8 cellular contexts compared by ENCODE assay signal in genomic region chr20:6007094-6007528, GRCh38. TPM values are rescaled to one million over a fixed set of nuclear protein-coding genes. Genes with fewer than 3 reads are reported as not detected.
A peak's percentile ranks its signal among the peaks of the same experiment; 100 is the strongest.
DNase-seq lines count a peak whose midpoint lies in the region; ATAC-seq and TF ChIP-seq lines count a peak whose summit lies in the region.

No MANE protein-coding gene starts in this region.

- intact Hi-C loops in activated CD4-positive, alpha-beta memory T cell treated with anti-CD3 and anti-CD28 coated beads for 36 hours (cut with micrococcal nuclease), result no loop called here
- intact Hi-C loops in testis (cut with DNase I; ENCODE audit: low total_unique reads), result no loop called here

- DNase-seq in T-helper 2 cell treated with Interferon-gamma antibody and Interleukin-4, amounts not matched to agents 5 μg/mL and 100 μg/mL, for 36 hours (ENCODE audit: low spot score), result no peak
- DNase-seq in T-helper 2 cell (no peak), testis (no peak), NCI-H2196 (lab: John Stamatoyannopoulos, UW; ENCODE audit: unreplicated experiment) (no peak), hippocampal formation (lab: John Stamatoyannopoulos, UW) (no peak)
- DNase-seq in activated CD4-positive, alpha-beta memory T cell treated with anti-CD3 and anti-CD28 coated beads for 36 hours, result peak; percentile 11

- peak overlapping the region; percentile 97 for H3K4me3 Mint-ChIP-seq in T-helper 2 cell treated with Interferon-gamma antibody and Interleukin-4, amounts not matched to agents 5 μg/mL and 100 μg/mL, for 36 hours
- H3K4me3 Mint-ChIP-seq in activated CD4-positive, alpha-beta memory T cell treated with anti-CD3 and anti-CD28 coated beads for 36 hours, result peak overlapping the region; percentile 97

- TF ChIP-seq CTCF in testis (IDR thresholded peaks at IDR 0.05), result no peak

- H3K27ac ChIP-seq in iPS-20b (ENCODE audit: low read length) (no peak overlapping the region), testis (peak overlapping the region in 1 of 2 donors; percentile 82)

- POLR2A ChIA-PET in activated CD4-positive, alpha-beta memory T cell treated with anti-CD3 and anti-CD28 coated beads for 36 hours (lab: Charles Lee), result no interaction called here

- H3K4me1 Mint-ChIP-seq in T-helper 2 cell treated with Interferon-gamma antibody and Interleukin-4, amounts not matched to agents 5 μg/mL and 100 μg/mL, for 36 hours (ENCODE audit: low read depth), result peaks cover 28% of the 10 kb centered on the region
- peaks cover 38% of the 10 kb centered on the region for H3K4me1 Mint-ChIP-seq in activated CD4-positive, alpha-beta memory T cell treated with anti-CD3 and anti-CD28 coated beads for 36 hours (ENCODE audit: low read depth)

- H3K9me3 ChIP-seq in iPS-20b (ENCODE audit: insufficient read depth, low read depth, low read length), result no peaks in the 10 kb centered on the region
- H3K9me3 ChIP-seq in testis, result no peaks in the 10 kb centered on the region

- H3K36me3 ChIP-seq in iPS-20b (ENCODE audit: insufficient read depth, low read depth, low read length) (peaks cover 26% of the 10 kb centered on the region), testis (ENCODE audit: low read depth, missing control alignments) (no peaks in the 10 kb centered on the region)

- H3K4me1 ChIP-seq in iPS-20b (ENCODE audit: insufficient read depth, low read length), result peaks cover 6% of the 10 kb centered on the region; the same call in 1 of the 2 replicates
- peaks cover 19% of the 10 kb centered on the region for H3K4me1 ChIP-seq in testis

- H3K36me3 Mint-ChIP-seq in T-helper 2 cell treated with Interferon-gamma antibody and Interleukin-4, amounts not matched to agents 5 μg/mL and 100 μg/mL, for 36 hours (ENCODE audit: low read depth), result peaks cover 20% of the 10 kb centered on the region
- H3K36me3 Mint-ChIP-seq in activated CD4-positive, alpha-beta memory T cell treated with anti-CD3 and anti-CD28 coated beads for 36 hours, result peaks cover 21% of the 10 kb centered on the region

- H3K4me3 ChIP-seq in iPS-20b (ENCODE audit: low read length) (peak overlapping the region; percentile 96), testis (peak overlapping the region; percentile 71 to 98)

- WGBS in testis, 2 donors, result 4 to 10% methylated on average over 4 of the region's 4 CpGs

- peak overlapping the region; percentile 32 for H3K27ac Mint-ChIP-seq in T-helper 2 cell treated with Interferon-gamma antibody and Interleukin-4, amounts not matched to agents 5 μg/mL and 100 μg/mL, for 36 hours
- H3K27ac Mint-ChIP-seq in activated CD4-positive, alpha-beta memory T cell treated with anti-CD3 and anti-CD28 coated beads for 36 hours, result peak overlapping the region; percentile 32

- H3K27me3 ChIP-seq in iPS-20b (ENCODE audit: insufficient read depth, low read length), result no peaks in the 10 kb centered on the region
- H3K27me3 ChIP-seq in testis, result no peaks in the 10 kb centered on the region

- ATAC-seq in GM18909 (IDR thresholded peaks at IDR 0.05; ENCODE audit: poor library complexity, unreplicated experiment), result no peak

- peak overlapping the region; percentile 85; the same call in 1 of the 2 replicates for H3K9ac ChIP-seq in iPS-20b (ENCODE audit: low read depth, low read length)

- H3K9me3 Mint-ChIP-seq in T-helper 2 cell treated with Interferon-gamma antibody and Interleukin-4, amounts not matched to agents 5 μg/mL and 100 μg/mL, for 36 hours, result no peaks in the 10 kb centered on the region
- H3K9me3 Mint-ChIP-seq in activated CD4-positive, alpha-beta memory T cell treated with anti-CD3 and anti-CD28 coated beads for 36 hours, result no peaks in the 10 kb centered on the region

- CTCF ChIA-PET in activated CD4-positive, alpha-beta memory T cell treated with anti-CD3 and anti-CD28 coated beads for 36 hours (lab: Charles Lee), result interaction anchor here (0.6 to 1.5 kb wide), 3 partner anchors 11 to 478 kb away, joined by 3 to 7 read pairs (median 3); no protein-coding TSS in a partner anchor

- H3K27me3 Mint-ChIP-seq in T-helper 2 cell treated with Interferon-gamma antibody and Interleukin-4, amounts not matched to agents 5 μg/mL and 100 μg/mL, for 36 hours (ENCODE audit: low read depth), result no peaks in the 10 kb centered on the region
- H3K27me3 Mint-ChIP-seq in activated CD4-positive, alpha-beta memory T cell treated with anti-CD3 and anti-CD28 coated beads for 36 hours, result no peaks in the 10 kb centered on the region

- TF ChIP-seq POLR2A in testis (IDR thresholded peaks at IDR 0.05), result no peak

RNA-seq across cellular contexts. Expression of gene CRLS1, which starts 1.2 kb away (rescaled TPM):
- 10 to 100 TPM; 36.5 to 38.4 TPM for total RNA-seq in activated CD4-positive, alpha-beta memory T cell treated with anti-CD3 and anti-CD28 coated beads for 36 hours
- 10 to 100 TPM; 52.6 to 52.7 TPM for total RNA-seq in testis
- polyA plus RNA-seq in testis (ENCODE audit: insufficient read depth, low read depth, low replicate concordance), result 77.1 TPM

RNA-seq across cellular contexts. Expression of gene LRRN4, which starts 46.7 kb away (rescaled TPM):
- total RNA-seq in activated CD4-positive, alpha-beta memory T cell treated with anti-CD3 and anti-CD28 coated beads for 36 hours, result not detected
- total RNA-seq in testis, result under 1 TPM; 0.08 to 0.43 TPM
- 3.1 TPM for polyA plus RNA-seq in testis (ENCODE audit: insufficient read depth, low read depth, low replicate concordance)

RNA-seq across cellular contexts. Expression of gene MCM8, which starts 56.7 kb away (rescaled TPM):
- total RNA-seq in activated CD4-positive, alpha-beta memory T cell treated with anti-CD3 and anti-CD28 coated beads for 36 hours, result 10 to 100 TPM; 46.8 to 50.7 TPM
- 10 to 100 TPM; 19.9 to 25.4 TPM for total RNA-seq in testis
- polyA plus RNA-seq in testis (ENCODE audit: insufficient read depth, low read depth, low replicate concordance), result 20.3 TPM

RNA-seq across cellular contexts. Expression of gene TRMT6, which starts 56.8 kb away (rescaled TPM):
- 10 to 100 TPM; 24.9 to 27.1 TPM for total RNA-seq in activated CD4-positive, alpha-beta memory T cell treated with anti-CD3 and anti-CD28 coated beads for 36 hours
- total RNA-seq in testis, result 10 to 100 TPM; 24.0 to 25.1 TPM
- 21.4 TPM for polyA plus RNA-seq in testis (ENCODE audit: insufficient read depth, low read depth, low replicate concordance)
